In genomic region chr14:105568859-105569766, GRCh38 we compare ENCODE assay signal across 25 cellular contexts. TPM values are rescaled to one million over a fixed set of nuclear protein-coding genes. Genes with fewer than 3 reads are reported as not detected.
DNase-seq lines count a peak whose midpoint lies in the region; ATAC-seq and TF ChIP-seq lines count a peak whose summit lies in the region.
"Had no signal": no experiment of that assay in that cellular context is flagged by ENCODE, and none has a peak within 500 bp of the region (broad histone marks: within the 10 kb centered on the region; RNA-seq: fewer than 3 reads in every experiment).

No MANE protein-coding gene starts in this region.

- TF ChIP-seq POLR2A in IMR-90 (IDR thresholded peaks at IDR 0.05; ENCODE audit: low read depth, low read length) (no peak), Peyer's patch (IDR thresholded peaks at IDR 0.05) (no peak)

- H3K27ac Mint-ChIP-seq in stimulated activated naive B cell treated with anti-CD40 and anti-IgM and Interleukin-4, amounts not matched to agents 10 μg/mL and 1 μg/mL and 100 μg/mL, for 72 hours, result peak overlapping the region; percentile 98
- H3K27ac Mint-ChIP-seq: activated naive CD4-positive, alpha-beta T cell treated with anti-CD3 and anti-CD28 coated beads for 36 hours; CD8-positive, alpha-beta T cell; effector memory CD8-positive, alpha-beta T cell; stimulated activated naive CD8-positive, alpha-beta T cell treated with anti-CD3 and anti-CD28 coated beads, Interleukin-15, amount 100 ng/mL, for 72 hours had no signal

- H3K56ac ChIP-seq in IMR-90 (ENCODE audit: extremely low read depth, insufficient read depth, low read length), result no peak overlapping the region

- no peak overlapping the region for H2AFZ ChIP-seq in IMR-90 (replicated peaks; ENCODE audit: low read length, poor library complexity)
- H2AFZ ChIP-seq: PC-9 had no signal

- no peak overlapping the region for H3K18ac ChIP-seq in IMR-90 (ENCODE audit: low read depth, low read length)

- H2BK15ac ChIP-seq in IMR-90 (ENCODE audit: low read depth, low read length), result no peak overlapping the region

- H2BK5ac ChIP-seq in IMR-90 (ENCODE audit: low read depth, low read length, poor library complexity, severe bottlenecking), result peak overlapping the region; percentile 95

- no peaks in the 10 kb centered on the region for H4K20me1 ChIP-seq in IMR-90 (ENCODE audit: insufficient read depth, low read length)

- peaks cover 53 to 69% of the 10 kb centered on the region in 2 donors for H3K4me1 Mint-ChIP-seq in stimulated activated naive B cell treated with anti-CD40 and anti-IgM and Interleukin-4, amounts not matched to agents 10 μg/mL and 1 μg/mL and 100 μg/mL, for 72 hours
- H3K4me1 Mint-ChIP-seq: stimulated activated naive CD8-positive, alpha-beta T cell treated with anti-CD3 and anti-CD28 coated beads, Interleukin-15, amount 100 ng/mL, for 72 hours had no signal

- no peak overlapping the region for H3K4ac ChIP-seq in IMR-90 (ENCODE audit: low read depth, low read length)

- H3K4me1 ChIP-seq in IMR-90 (ENCODE audit: control insufficient read depth, insufficient read depth, low read length) (no peaks in the 10 kb centered on the region), Peyer's patch (no peaks in the 10 kb centered on the region), iPS-20b (ENCODE audit: insufficient read depth, low read length) (no peaks in the 10 kb centered on the region)
- H3K4me1 ChIP-seq: esophagus muscularis mucosa, tibial artery had no signal

- H3K9ac ChIP-seq in IMR-90 (ENCODE audit: low read depth, low read length) (no peak overlapping the region), iPS-20b (ENCODE audit: low read depth, low read length) (no peak overlapping the region)

- H3K79me1 ChIP-seq in IMR-90 (ENCODE audit: low read depth in 1 of 2, low read length in 2 of 2), result no peaks in the 10 kb centered on the region

- no peak overlapping the region for H3K23ac ChIP-seq in IMR-90 (ENCODE audit: low read depth, low read length)

- H4K5ac ChIP-seq in IMR-90 (ENCODE audit: low read depth, low read length), result no peak overlapping the region

- no peak for DNase-seq in IMR-90
- no peak for DNase-seq in Peyer's patch
- no peak for DNase-seq in stimulated activated naive B cell treated with anti-CD40 and anti-IgM and Interleukin-4, amounts not matched to agents 10 μg/mL and 1 μg/mL and 100 μg/mL, for 72 hours
- DNase-seq in cerebellar cortex (ENCODE audit: low spot score), result no peak
- no peak for DNase-seq in effector CD8-positive, alpha-beta T cell (lab: John Stamatoyannopoulos, UW)
- DNase-seq in foreskin melanocyte, result no peak
- DNase-seq: activated CD4-positive, alpha-beta T cell treated with anti-CD3 and anti-CD28 coated beads for 4 hours; activated naive CD4-positive, alpha-beta T cell treated with anti-CD3 and anti-CD28 coated beads for 36 hours; activated T-cell treated with anti-CD3 and anti-CD28 coated beads, Interleukin-2, amount 50 U/mL, for 48 hours; amniotic stem cell; CD8-positive, alpha-beta T cell; DMS 273 treated with DMSO at 0.1 percent for 48 hours; effector memory CD8-positive, alpha-beta T cell; kidney; mucosa of descending colon; NCI-H1092 treated with DMSO at 0.1 percent for 48 hours; NCI-H1930; NCI-H774; PC-9; SIG-M5; stimulated activated naive CD8-positive, alpha-beta T cell treated with anti-CD3 and anti-CD28 coated beads, Interleukin-15, amount 100 ng/mL, for 72 hours; tibial artery had no signal

- in situ Hi-C loops in IMR-90 (cut with MboI; ENCODE audit: low sequenced_read_pairs), result no loop called here

- H4K91ac ChIP-seq in IMR-90 (ENCODE audit: insufficient read depth, low read depth, low read length), result no peak overlapping the region

- H3K27me3 Mint-ChIP-seq in stimulated activated naive B cell treated with anti-CD40 and anti-IgM and Interleukin-4, amounts not matched to agents 10 μg/mL and 1 μg/mL and 100 μg/mL, for 72 hours, result no peaks in the 10 kb centered on the region
- H3K27me3 Mint-ChIP-seq: effector memory CD8-positive, alpha-beta T cell; stimulated activated naive CD8-positive, alpha-beta T cell treated with anti-CD3 and anti-CD28 coated beads, Interleukin-15, amount 100 ng/mL, for 72 hours had no signal

- H3K9me3 Mint-ChIP-seq in stimulated activated naive B cell treated with anti-CD40 and anti-IgM and Interleukin-4, amounts not matched to agents 10 μg/mL and 1 μg/mL and 100 μg/mL, for 72 hours, result peaks cover 33 to 38% of the 10 kb centered on the region in 2 donors
- H3K9me3 Mint-ChIP-seq: CD8-positive, alpha-beta T cell; effector memory CD8-positive, alpha-beta T cell had no signal

- H4K8ac ChIP-seq in IMR-90 (ENCODE audit: low read depth in 2 of 2, low read length in 2 of 2), result no peak overlapping the region

- H3K27ac ChIP-seq in IMR-90 (ENCODE audit: insufficient read depth, low read length), result no peak overlapping the region
- peak overlapping the region in 3 of 4 donors; percentile 34 to 81 (median 55) for H3K27ac ChIP-seq in Peyer's patch
- H3K27ac ChIP-seq in iPS-20b (ENCODE audit: low read length), result no peak overlapping the region
- H3K27ac ChIP-seq: esophagus muscularis mucosa, PC-9, tibial artery had no signal

- H3K9me3 ChIP-seq in IMR-90 (ENCODE audit: control insufficient read depth, insufficient read depth, low read length) (0 out of 2 replicates have a peak, but pooled peaks cover 2% of the 10 kb centered on the region), Peyer's patch (no peaks in the 10 kb centered on the region), iPS-20b (ENCODE audit: insufficient read depth, low read depth, low read length) (peaks cover 51% of the 10 kb centered on the region)
- H3K9me3 ChIP-seq: esophagus muscularis mucosa, mucosa of descending colon, tibial artery had no signal

- WGBS in IMR-90 (ENCODE audit: extremely low coverage in 2 of 2, insufficient read length in 1 of 2), 2 experiments, result 81 to 100% methylated on average over 2 to 3 of the region's 5 CpGs

- no peaks in the 10 kb centered on the region for H3K9me1 ChIP-seq in IMR-90 (ENCODE audit: insufficient read depth, low read length)

- H2BK120ac ChIP-seq in IMR-90 (ENCODE audit: low read depth, low read length), result no peak overlapping the region

- no peak overlapping the region for H2AK5ac ChIP-seq in IMR-90 (ENCODE audit: low read depth, low read length)

- H3K27me3 ChIP-seq in IMR-90 (ENCODE audit: control insufficient read depth, insufficient read depth, low read length) (no peaks in the 10 kb centered on the region), Peyer's patch (no peaks in the 10 kb centered on the region), iPS-20b (ENCODE audit: insufficient read depth, low read length) (no peaks in the 10 kb centered on the region)
- H3K27me3 ChIP-seq: esophagus muscularis mucosa, tibial artery had no signal

- H2BK20ac ChIP-seq in IMR-90 (ENCODE audit: low read depth, low read length), result no peak overlapping the region

- BruUV-seq in IMR-90 (replicated peaks; lab: Mats Ljungman, UMichigan), result no TSS peak

- dilution Hi-C loops in IMR-90 (cut with HindIII; ENCODE audit: low sequenced_read_pairs, unreplicated experiment), result no loop called here

- no peak overlapping the region for H3K4me2 ChIP-seq in IMR-90 (ENCODE audit: low read depth, low read length)
- H3K4me2 ChIP-seq: PC-9 had no signal

- CTCF ChIA-PET in IMR-90 (lab: Yijun Ruan, JAX), result no interaction called here

- no peak for ATAC-seq in IMR-90 (ENCODE audit: low read depth)
- no peak for ATAC-seq in stimulated activated naive B cell treated with anti-CD40 and anti-IgM and Interleukin-4, amounts not matched to agents 10 μg/mL and 1 μg/mL and 100 μg/mL, for 72 hours (replicated peaks)
- ATAC-seq: CD8-positive, alpha-beta T cell; effector memory CD8-positive, alpha-beta T cell; mucosa of descending colon; sciatic nerve had no signal

- TF ChIP-seq CTCF in IMR-90 (conservative IDR thresholded peaks at IDR 0.05; ENCODE audit: low read depth, low read length) (no peak), Peyer's patch (IDR thresholded peaks at IDR 0.05) (no peak)

- POLR2A ChIA-PET in IMR-90 (lab: Charles Lee; ENCODE audit: unreplicated experiment), result no interaction called here

- H3K36me3 Mint-ChIP-seq in stimulated activated naive B cell treated with anti-CD40 and anti-IgM and Interleukin-4, amounts not matched to agents 10 μg/mL and 1 μg/mL and 100 μg/mL, for 72 hours, result peaks cover 28 to 47% of the 10 kb centered on the region in 2 donors
- H3K36me3 Mint-ChIP-seq: CD8-positive, alpha-beta T cell had no signal

- H3K36me3 ChIP-seq in IMR-90 (ENCODE audit: control insufficient read depth, insufficient read depth, low read length), result no peaks in the 10 kb centered on the region
- H3K36me3 ChIP-seq in Peyer's patch, result no peaks in the 10 kb centered on the region
- no peaks in the 10 kb centered on the region for H3K36me3 ChIP-seq in iPS-20b (ENCODE audit: insufficient read depth, low read depth, low read length)
- H3K36me3 ChIP-seq: esophagus muscularis mucosa, tibial artery had no signal

- H2AK9ac ChIP-seq in IMR-90 (replicated peaks; ENCODE audit: low read depth, low read length, poor library complexity), result no peak overlapping the region

- H3K4me3 Mint-ChIP-seq in stimulated activated naive B cell treated with anti-CD40 and anti-IgM and Interleukin-4, amounts not matched to agents 10 μg/mL and 1 μg/mL and 100 μg/mL, for 72 hours, result peak overlapping the region; percentile 59 to 69
- H3K4me3 Mint-ChIP-seq: activated naive CD4-positive, alpha-beta T cell treated with anti-CD3 and anti-CD28 coated beads for 36 hours; CD8-positive, alpha-beta T cell; effector memory CD8-positive, alpha-beta T cell; stimulated activated naive CD8-positive, alpha-beta T cell treated with anti-CD3 and anti-CD28 coated beads, Interleukin-15, amount 100 ng/mL, for 72 hours had no signal

- H3K4me3 ChIP-seq in IMR-90 (ENCODE audit: insufficient read depth, low read depth, low read length) (no peak overlapping the region), Peyer's patch (no peak overlapping the region), iPS-20b (ENCODE audit: low read length) (peak overlapping the region; percentile 4; the same call in 1 of the 2 replicates)
- H3K4me3 ChIP-seq: esophagus muscularis mucosa, mucosa of descending colon, PC-9, tibial artery had no signal

- intact Hi-C loops in IMR-90 (cut with micrococcal nuclease), result no loop called here

- H3K14ac ChIP-seq in IMR-90 (replicated peaks; ENCODE audit: low read depth, low read length), result no peak overlapping the region

- TF ChIP-seq RAD21 in IMR-90 (IDR thresholded peaks at IDR 0.05; ENCODE audit: low read length), result no peak

TF ChIP-seq in IMR-90, 13 proteins besides CTCF, POLR2A, EP300 and RAD21:
- no peak for TF ChIP-seq CHD1 (IDR thresholded peaks at IDR 0.05; ENCODE audit: low read depth, low read length)

RNA-seq across cellular contexts. Expression of gene TMEM121, which starts 42.7 kb away (rescaled TPM):
- total RNA-seq in IMR-90 (2012; rRNA removed), result 2.7 and 3.9 TPM in 2 replicates
- 6.3 and 8.5 TPM in 2 replicates for polyA plus RNA-seq in IMR-90 (2012; rRNA removed)
- 5.9 and 17.0 TPM in 2 replicates for polyA plus RNA-seq in IMR-90 (2012; cell fraction: cytosol; rRNA removed)
- 5.2 and 13.9 TPM in 2 replicates for polyA plus RNA-seq in IMR-90 (2012; cell fraction: nucleus; rRNA removed; ENCODE audit: low replicate concordance)
- total RNA-seq in Peyer's patch, result 1 to 10 TPM in 2 of 4 donors, under 1 TPM in 1, not detected in 1; 0.94 to 2.5 (median 1.1) TPM

Comparison
In these comparisons a context has a peak if more than half of its experiments do, and no peak if none do; other contexts are left out.
1. H3K27ac ChIP-seq: peak in Peyer's patch (3 of 4); none in IMR-90 (single experiment) and iPS-20b (single experiment).